In the genomic region with DNA sequence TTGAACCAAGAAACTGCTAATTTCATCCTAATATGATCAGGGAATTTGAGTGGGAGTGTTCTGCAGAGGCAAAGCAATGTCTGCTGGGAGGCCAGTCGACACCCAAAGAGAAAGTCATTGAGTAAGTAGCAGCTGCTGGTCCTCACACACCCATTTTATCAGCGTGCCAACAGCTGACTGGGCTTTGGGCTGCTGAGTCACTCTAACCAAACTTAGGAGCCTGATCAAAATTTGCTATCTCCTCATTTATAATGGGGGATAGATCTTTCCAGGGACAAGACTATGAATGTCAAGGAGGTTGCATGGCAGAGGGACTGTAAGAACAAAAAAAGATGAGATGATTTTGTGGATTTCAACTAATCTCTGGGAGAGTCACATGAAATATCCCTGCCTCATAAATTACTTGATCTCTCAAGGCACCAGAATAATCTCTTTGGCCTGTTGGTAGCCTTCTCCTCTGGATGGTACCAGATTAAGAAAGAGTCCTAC, we compare ENCODE assay signal across 1 cellular context.
TF ChIP-seq lines count a peak whose summit lies in the region.

No MANE protein-coding gene starts in this region.

TF ChIP-seq in K562, 482 proteins besides CTCF, POLR2A, EP300 and RAD21 (continued from another document and continues in another):
- TF ChIP-seq, protein P1, sequence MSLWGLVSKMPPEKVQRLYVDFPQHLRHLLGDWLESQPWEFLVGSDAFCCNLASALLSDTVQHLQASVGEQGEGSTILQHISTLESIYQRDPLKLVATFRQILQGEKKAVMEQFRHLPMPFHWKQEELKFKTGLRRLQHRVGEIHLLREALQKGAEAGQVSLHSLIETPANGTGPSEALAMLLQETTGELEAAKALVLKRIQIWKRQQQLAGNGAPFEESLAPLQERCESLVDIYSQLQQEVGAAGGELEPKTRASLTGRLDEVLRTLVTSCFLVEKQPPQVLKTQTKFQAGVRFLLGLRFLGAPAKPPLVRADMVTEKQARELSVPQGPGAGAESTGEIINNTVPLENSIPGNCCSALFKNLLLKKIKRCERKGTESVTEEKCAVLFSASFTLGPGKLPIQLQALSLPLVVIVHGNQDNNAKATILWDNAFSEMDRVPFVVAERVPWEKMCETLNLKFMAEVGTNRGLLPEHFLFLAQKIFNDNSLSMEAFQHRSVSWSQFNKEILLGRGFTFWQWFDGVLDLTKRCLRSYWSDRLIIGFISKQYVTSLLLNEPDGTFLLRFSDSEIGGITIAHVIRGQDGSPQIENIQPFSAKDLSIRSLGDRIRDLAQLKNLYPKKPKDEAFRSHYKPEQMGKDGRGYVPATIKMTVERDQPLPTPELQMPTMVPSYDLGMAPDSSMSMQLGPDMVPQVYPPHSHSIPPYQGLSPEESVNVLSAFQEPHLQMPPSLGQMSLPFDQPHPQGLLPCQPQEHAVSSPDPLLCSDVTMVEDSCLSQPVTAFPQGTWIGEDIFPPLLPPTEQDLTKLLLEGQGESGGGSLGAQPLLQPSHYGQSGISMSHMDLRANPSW (CRISPR knock-in tag; IDR thresholded peaks at IDR 0.05): no peak
- TF ChIP-seq BACH1 (tag; IDR thresholded peaks at IDR 0.05) (peak; percentile 96), BMI1 (IDR thresholded peaks at IDR 0.05; ENCODE audit: low read length) (no peak), ZNF75A (CRISPR knock-in tag; IDR thresholded peaks at IDR 0.05) (no peak), TAL1 (IDR thresholded peaks at IDR 0.05) (peak; percentile 73), RBM34 (IDR thresholded peaks at IDR 0.05; ENCODE audit: borderline replicate concordance, insufficient read depth, low read length) (no peak), GATAD2A (IDR thresholded peaks at IDR 0.05) (peak; percentile 64; the same call in 1 of the 2 replicates), ZNF24 (IDR thresholded peaks at IDR 0.05) (no peak), ZNF589 (CRISPR knock-in tag; IDR thresholded peaks at IDR 0.05; ENCODE audit: low read depth) (no peak), ZNF174 (CRISPR knock-in tag; IDR thresholded peaks at IDR 0.05) (no peak), SMARCE1 (IDR thresholded peaks at IDR 0.05) (peak; percentile 88), ZNF384 (IDR thresholded peaks at IDR 0.05; ENCODE audit: low read depth, low read length) (no peak), MEIS2 (IDR thresholded peaks at IDR 0.05; ENCODE audit: partially characterized antibody) (peak; percentile 73), PHF21A (IDR thresholded peaks at IDR 0.05; ENCODE audit: borderline replicate concordance, low read depth) (no peak), PTRF (tag; IDR thresholded peaks at IDR 0.05) (no peak), NR4A1 (CRISPR knock-in tag; IDR thresholded peaks at IDR 0.05) (no peak), NR4A1 (tag; IDR thresholded peaks at IDR 0.05) (no peak), CCNT2 (IDR thresholded peaks at IDR 0.05; ENCODE audit: borderline replicate concordance, extremely low read depth, insufficient read length, low read depth, low read length) (no peak), ZC3H11A (IDR thresholded peaks at IDR 0.05; ENCODE audit: low read depth, low read length) (peak; percentile 20; the same call in 1 of the 2 replicates), TAF1 (IDR thresholded peaks at IDR 0.05; ENCODE audit: control insufficient read depth, extremely low read depth, insufficient read depth, low read length, severe bottlenecking) (no peak)
- TF ChIP-seq, protein P2, sequence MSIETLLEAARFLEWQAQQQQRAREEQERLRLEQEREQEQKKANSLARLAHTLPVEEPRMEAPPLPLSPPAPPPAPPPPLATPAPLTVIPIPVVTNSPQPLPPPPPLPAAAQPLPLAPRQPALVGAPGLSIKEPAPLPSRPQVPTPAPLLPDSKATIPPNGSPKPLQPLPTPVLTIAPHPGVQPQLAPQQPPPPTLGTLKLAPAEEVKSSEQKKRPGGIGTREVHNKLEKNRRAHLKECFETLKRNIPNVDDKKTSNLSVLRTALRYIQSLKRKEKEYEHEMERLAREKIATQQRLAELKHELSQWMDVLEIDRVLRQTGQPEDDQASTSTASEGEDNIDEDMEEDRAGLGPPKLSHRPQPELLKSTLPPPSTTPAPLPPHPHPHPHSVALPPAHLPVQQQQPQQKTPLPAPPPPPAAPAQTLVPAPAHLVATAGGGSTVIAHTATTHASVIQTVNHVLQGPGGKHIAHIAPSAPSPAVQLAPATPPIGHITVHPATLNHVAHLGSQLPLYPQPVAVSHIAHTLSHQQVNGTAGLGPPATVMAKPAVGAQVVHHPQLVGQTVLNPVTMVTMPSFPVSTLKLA (conservative IDR thresholded peaks at IDR 0.05): peak; percentile 36 to 58
- TF ChIP-seq, protein P3, sequence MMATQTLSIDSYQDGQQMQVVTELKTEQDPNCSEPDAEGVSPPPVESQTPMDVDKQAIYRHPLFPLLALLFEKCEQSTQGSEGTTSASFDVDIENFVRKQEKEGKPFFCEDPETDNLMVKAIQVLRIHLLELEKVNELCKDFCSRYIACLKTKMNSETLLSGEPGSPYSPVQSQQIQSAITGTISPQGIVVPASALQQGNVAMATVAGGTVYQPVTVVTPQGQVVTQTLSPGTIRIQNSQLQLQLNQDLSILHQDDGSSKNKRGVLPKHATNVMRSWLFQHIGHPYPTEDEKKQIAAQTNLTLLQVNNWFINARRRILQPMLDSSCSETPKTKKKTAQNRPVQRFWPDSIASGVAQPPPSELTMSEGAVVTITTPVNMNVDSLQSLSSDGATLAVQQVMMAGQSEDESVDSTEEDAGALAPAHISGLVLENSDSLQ (IDR thresholded peaks at IDR 0.05): no peak
- TF ChIP-seq, protein P4, sequence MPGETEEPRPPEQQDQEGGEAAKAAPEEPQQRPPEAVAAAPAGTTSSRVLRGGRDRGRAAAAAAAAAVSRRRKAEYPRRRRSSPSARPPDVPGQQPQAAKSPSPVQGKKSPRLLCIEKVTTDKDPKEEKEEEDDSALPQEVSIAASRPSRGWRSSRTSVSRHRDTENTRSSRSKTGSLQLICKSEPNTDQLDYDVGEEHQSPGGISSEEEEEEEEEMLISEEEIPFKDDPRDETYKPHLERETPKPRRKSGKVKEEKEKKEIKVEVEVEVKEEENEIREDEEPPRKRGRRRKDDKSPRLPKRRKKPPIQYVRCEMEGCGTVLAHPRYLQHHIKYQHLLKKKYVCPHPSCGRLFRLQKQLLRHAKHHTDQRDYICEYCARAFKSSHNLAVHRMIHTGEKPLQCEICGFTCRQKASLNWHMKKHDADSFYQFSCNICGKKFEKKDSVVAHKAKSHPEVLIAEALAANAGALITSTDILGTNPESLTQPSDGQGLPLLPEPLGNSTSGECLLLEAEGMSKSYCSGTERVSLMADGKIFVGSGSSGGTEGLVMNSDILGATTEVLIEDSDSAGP (CRISPR knock-in tag; IDR thresholded peaks at IDR 0.05): no peak
- TF ChIP-seq, protein P5, sequence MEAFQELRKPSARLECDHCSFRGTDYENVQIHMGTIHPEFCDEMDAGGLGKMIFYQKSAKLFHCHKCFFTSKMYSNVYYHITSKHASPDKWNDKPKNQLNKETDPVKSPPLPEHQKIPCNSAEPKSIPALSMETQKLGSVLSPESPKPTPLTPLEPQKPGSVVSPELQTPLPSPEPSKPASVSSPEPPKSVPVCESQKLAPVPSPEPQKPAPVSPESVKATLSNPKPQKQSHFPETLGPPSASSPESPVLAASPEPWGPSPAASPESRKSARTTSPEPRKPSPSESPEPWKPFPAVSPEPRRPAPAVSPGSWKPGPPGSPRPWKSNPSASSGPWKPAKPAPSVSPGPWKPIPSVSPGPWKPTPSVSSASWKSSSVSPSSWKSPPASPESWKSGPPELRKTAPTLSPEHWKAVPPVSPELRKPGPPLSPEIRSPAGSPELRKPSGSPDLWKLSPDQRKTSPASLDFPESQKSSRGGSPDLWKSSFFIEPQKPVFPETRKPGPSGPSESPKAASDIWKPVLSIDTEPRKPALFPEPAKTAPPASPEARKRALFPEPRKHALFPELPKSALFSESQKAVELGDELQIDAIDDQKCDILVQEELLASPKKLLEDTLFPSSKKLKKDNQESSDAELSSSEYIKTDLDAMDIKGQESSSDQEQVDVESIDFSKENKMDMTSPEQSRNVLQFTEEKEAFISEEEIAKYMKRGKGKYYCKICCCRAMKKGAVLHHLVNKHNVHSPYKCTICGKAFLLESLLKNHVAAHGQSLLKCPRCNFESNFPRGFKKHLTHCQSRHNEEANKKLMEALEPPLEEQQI (IDR thresholded peaks at IDR 0.05): peak; percentile 17; the same call in 1 of the 2 replicates
- TF ChIP-seq, protein P6, sequence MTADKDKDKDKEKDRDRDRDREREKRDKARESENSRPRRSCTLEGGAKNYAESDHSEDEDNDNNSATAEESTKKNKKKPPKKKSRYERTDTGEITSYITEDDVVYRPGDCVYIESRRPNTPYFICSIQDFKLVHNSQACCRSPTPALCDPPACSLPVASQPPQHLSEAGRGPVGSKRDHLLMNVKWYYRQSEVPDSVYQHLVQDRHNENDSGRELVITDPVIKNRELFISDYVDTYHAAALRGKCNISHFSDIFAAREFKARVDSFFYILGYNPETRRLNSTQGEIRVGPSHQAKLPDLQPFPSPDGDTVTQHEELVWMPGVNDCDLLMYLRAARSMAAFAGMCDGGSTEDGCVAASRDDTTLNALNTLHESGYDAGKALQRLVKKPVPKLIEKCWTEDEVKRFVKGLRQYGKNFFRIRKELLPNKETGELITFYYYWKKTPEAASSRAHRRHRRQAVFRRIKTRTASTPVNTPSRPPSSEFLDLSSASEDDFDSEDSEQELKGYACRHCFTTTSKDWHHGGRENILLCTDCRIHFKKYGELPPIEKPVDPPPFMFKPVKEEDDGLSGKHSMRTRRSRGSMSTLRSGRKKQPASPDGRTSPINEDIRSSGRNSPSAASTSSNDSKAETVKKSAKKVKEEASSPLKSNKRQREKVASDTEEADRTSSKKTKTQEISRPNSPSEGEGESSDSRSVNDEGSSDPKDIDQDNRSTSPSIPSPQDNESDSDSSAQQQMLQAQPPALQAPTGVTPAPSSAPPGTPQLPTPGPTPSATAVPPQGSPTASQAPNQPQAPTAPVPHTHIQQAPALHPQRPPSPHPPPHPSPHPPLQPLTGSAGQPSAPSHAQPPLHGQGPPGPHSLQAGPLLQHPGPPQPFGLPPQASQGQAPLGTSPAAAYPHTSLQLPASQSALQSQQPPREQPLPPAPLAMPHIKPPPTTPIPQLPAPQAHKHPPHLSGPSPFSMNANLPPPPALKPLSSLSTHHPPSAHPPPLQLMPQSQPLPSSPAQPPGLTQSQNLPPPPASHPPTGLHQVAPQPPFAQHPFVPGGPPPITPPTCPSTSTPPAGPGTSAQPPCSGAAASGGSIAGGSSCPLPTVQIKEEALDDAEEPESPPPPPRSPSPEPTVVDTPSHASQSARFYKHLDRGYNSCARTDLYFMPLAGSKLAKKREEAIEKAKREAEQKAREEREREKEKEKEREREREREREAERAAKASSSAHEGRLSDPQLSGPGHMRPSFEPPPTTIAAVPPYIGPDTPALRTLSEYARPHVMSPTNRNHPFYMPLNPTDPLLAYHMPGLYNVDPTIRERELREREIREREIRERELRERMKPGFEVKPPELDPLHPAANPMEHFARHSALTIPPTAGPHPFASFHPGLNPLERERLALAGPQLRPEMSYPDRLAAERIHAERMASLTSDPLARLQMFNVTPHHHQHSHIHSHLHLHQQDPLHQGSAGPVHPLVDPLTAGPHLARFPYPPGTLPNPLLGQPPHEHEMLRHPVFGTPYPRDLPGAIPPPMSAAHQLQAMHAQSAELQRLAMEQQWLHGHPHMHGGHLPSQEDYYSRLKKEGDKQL (CRISPR knock-in tag; IDR thresholded peaks at IDR 0.05; ENCODE audit: borderline replicate concordance): no peak
- TF ChIP-seq, protein P7, sequence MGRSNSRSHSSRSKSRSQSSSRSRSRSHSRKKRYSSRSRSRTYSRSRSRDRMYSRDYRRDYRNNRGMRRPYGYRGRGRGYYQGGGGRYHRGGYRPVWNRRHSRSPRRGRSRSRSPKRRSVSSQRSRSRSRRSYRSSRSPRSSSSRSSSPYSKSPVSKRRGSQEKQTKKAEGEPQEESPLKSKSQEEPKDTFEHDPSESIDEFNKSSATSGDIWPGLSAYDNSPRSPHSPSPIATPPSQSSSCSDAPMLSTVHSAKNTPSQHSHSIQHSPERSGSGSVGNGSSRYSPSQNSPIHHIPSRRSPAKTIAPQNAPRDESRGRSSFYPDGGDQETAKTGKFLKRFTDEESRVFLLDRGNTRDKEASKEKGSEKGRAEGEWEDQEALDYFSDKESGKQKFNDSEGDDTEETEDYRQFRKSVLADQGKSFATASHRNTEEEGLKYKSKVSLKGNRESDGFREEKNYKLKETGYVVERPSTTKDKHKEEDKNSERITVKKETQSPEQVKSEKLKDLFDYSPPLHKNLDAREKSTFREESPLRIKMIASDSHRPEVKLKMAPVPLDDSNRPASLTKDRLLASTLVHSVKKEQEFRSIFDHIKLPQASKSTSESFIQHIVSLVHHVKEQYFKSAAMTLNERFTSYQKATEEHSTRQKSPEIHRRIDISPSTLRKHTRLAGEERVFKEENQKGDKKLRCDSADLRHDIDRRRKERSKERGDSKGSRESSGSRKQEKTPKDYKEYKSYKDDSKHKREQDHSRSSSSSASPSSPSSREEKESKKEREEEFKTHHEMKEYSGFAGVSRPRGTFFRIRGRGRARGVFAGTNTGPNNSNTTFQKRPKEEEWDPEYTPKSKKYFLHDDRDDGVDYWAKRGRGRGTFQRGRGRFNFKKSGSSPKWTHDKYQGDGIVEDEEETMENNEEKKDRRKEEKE (IDR thresholded peaks at IDR 0.05; ENCODE audit: borderline replicate concordance in 1 of 2, control insufficient read depth in 1 of 2, low read depth in 2 of 2, low read length in 1 of 2): no peak
- TF ChIP-seq, protein P8, sequence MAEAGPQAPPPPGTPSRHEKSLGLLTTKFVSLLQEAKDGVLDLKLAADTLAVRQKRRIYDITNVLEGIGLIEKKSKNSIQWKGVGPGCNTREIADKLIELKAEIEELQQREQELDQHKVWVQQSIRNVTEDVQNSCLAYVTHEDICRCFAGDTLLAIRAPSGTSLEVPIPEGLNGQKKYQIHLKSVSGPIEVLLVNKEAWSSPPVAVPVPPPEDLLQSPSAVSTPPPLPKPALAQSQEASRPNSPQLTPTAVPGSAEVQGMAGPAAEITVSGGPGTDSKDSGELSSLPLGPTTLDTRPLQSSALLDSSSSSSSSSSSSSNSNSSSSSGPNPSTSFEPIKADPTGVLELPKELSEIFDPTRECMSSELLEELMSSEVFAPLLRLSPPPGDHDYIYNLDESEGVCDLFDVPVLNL (CRISPR knock-in tag; IDR thresholded peaks at IDR 0.05; ENCODE audit: low read depth): no peak
- TF ChIP-seq, protein P9, sequence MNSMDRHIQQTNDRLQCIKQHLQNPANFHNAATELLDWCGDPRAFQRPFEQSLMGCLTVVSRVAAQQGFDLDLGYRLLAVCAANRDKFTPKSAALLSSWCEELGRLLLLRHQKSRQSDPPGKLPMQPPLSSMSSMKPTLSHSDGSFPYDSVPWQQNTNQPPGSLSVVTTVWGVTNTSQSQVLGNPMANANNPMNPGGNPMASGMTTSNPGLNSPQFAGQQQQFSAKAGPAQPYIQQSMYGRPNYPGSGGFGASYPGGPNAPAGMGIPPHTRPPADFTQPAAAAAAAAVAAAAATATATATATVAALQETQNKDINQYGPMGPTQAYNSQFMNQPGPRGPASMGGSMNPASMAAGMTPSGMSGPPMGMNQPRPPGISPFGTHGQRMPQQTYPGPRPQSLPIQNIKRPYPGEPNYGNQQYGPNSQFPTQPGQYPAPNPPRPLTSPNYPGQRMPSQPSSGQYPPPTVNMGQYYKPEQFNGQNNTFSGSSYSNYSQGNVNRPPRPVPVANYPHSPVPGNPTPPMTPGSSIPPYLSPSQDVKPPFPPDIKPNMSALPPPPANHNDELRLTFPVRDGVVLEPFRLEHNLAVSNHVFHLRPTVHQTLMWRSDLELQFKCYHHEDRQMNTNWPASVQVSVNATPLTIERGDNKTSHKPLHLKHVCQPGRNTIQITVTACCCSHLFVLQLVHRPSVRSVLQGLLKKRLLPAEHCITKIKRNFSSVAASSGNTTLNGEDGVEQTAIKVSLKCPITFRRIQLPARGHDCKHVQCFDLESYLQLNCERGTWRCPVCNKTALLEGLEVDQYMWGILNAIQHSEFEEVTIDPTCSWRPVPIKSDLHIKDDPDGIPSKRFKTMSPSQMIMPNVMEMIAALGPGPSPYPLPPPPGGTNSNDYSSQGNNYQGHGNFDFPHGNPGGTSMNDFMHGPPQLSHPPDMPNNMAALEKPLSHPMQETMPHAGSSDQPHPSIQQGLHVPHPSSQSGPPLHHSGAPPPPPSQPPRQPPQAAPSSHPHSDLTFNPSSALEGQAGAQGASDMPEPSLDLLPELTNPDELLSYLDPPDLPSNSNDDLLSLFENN (IDR thresholded peaks at IDR 0.05; ENCODE audit: low read depth in 2 of 2, low read length in 2 of 2): no peak; a peak in 1 of 4 replicates
